8 cellular contexts compared by ENCODE assay signal in the genomic region with DNA sequence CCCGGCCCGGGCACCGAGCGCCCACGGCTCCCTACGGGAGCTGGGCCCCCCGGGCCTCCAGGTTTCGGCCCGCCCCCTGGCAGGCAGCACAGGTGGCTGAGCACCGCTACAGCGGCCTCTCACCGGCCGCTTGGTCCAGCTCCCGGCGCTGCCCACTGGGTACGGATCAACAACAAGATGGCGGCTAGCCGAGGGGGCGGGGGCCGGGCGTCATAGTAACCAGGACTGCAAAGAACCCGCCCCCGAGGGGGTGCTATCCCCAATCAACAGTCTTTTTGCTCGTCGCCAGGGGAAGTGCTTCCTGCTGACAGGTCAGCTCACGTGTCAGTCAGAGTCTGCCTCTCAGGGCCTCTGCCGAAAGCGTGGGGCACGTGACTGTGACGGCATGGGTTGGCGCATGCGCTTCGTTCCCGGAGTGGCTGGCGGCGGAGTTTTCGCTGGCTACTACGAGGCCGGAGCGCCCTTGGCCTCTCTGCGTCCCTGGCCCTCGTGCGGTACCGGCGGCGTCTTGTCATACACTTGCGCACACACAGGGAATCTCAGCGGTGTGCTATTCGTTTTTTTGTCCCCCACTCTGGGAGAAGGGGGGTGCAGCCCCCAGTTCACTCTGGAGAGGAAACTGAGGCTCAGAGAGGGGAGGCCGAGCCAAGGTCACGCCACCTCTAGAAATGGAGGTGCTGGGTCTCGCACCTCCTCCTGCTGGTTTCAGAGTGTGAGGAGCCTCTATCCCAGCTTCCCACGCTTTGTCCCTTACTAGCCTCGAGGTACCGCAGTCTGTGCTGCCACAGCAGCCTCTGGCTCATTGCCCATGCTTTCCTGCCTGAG. TPM values are rescaled to one million over a fixed set of nuclear protein-coding genes. Genes with fewer than 3 reads are reported as not detected.
DNase-seq lines count a peak whose midpoint lies in the region; ATAC-seq and TF ChIP-seq lines count a peak whose summit lies in the region.

Gene IP6K1, minus strand, starts transcription at position 186 of the 825 bp plus-strand sequence. CDS start 38,502 bp downstream, outside the sequence.

- DNase-seq in AG08396 (ENCODE audit: low spot score), result peak; percentile 100
- DNase-seq in NCI-H345 (lab: John Stamatoyannopoulos, UW), result peak; percentile 98
- DNase-seq in activated B cell treated with CpG ODN at 0.5 μM for 24 hours, result peak; percentile 97
- peak; percentile 92 to 100 (median 100) for DNase-seq in caudate nucleus (lab: John Stamatoyannopoulos, UW)
- DNase-seq in immature natural killer cell, result peak; percentile 99 to 100 (median 100)
- DNase-seq in smooth muscle cell of the brain vasculature (ENCODE audit: low read depth, low spot score), result peak; percentile 100

- in situ Hi-C loops in GM18951 (cut with MboI; ENCODE audit: low sequenced_read_pairs, unreplicated experiment), result no loop called here

- CTCF ChIA-PET in activated B cell treated with CpG ODN at 0.5 μM for 24 hours (lab: Charles Lee), result interaction anchor here (0.9 kb wide), 1 partner anchor 52 kb away, joined by 3 read pairs; no protein-coding TSS in a partner anchor

- H3K4me1 Mint-ChIP-seq in activated B cell treated with CpG ODN at 0.5 μM for 24 hours (peaks cover 30% of the 10 kb centered on the region), immature natural killer cell (peaks cover 26 to 35% of the 10 kb centered on the region in 2 donors)

- H3K4me3 Mint-ChIP-seq in activated B cell treated with CpG ODN at 0.5 μM for 24 hours (peak within 1 kb of the TSS; percentile 91), immature natural killer cell (peak within 1 kb of the TSS; percentile 91 to 94 (median 93))

- H3K27ac Mint-ChIP-seq in activated B cell treated with CpG ODN at 0.5 μM for 24 hours (peak within 1 kb of the TSS; percentile 93), immature natural killer cell (peak within 1 kb of the TSS; percentile 96 to 99 (median 98))

- H3K9me3 Mint-ChIP-seq in activated B cell treated with CpG ODN at 0.5 μM for 24 hours (no peaks in the 10 kb centered on the region), immature natural killer cell (no peaks in the 10 kb centered on the region)

- H3K27ac ChIP-seq in caudate nucleus (ENCODE audit: low read depth, low read length), result peak within 1 kb of the TSS; percentile 99

- POLR2A ChIA-PET in activated B cell treated with CpG ODN at 0.5 μM for 24 hours (lab: Charles Lee), result interaction anchor here (0.7 to 2.8 kb wide), 18 partner anchors 9 to 317 kb away, joined by 3 to 24 read pairs (median 6); partner anchors contain the start of genes AMIGO3, DAG1, GMPPB and INKA1

- TF ChIP-seq CTCF in activated B cell treated with CpG ODN at 0.5 μM for 24 hours (IDR thresholded peaks at IDR 0.05), result no peak

- H3K27me3 Mint-ChIP-seq in activated B cell treated with CpG ODN at 0.5 μM for 24 hours (no peaks in the 10 kb centered on the region), immature natural killer cell (ENCODE audit: low read depth in 3 of 3) (peaks cover 0 to 10% (median 10%) of the 10 kb centered on the region in 3 donors)

- TF ChIP-seq POLR2A in GM18951 (IDR thresholded peaks at IDR 0.05; ENCODE audit: extremely low read depth, insufficient read depth, insufficient read length), result peak; percentile 95

- ATAC-seq in HG03196 (IDR thresholded peaks at IDR 0.05; ENCODE audit: unreplicated experiment) (peak; percentile 92), activated B cell treated with CpG ODN at 0.5 μM for 24 hours (ENCODE audit: low read depth) (peak; percentile 99)

- H3K36me3 Mint-ChIP-seq in activated B cell treated with CpG ODN at 0.5 μM for 24 hours (ENCODE audit: low read depth), result peaks cover 15% of the 10 kb centered on the region
- peaks cover 0 to 6% (median 0%) of the 10 kb centered on the region in 3 donors for H3K36me3 Mint-ChIP-seq in immature natural killer cell

- intact Hi-C loops in activated B cell treated with CpG ODN at 0.5 μM for 24 hours (cut with micrococcal nuclease), result loop anchor here (1.0 to 10.0 kb wide), 9 partner anchors 19 to 1230 kb away; partner anchors contain the start of genes AMIGO3, APEH, PFKFB4 and TRAIP

RNA-seq across cellular contexts. Expression of gene IP6K1, which starts in this region (rescaled TPM):
- total RNA-seq in activated B cell treated with CpG ODN at 0.5 μM for 24 hours, result 44.3 and 47.6 TPM in 2 replicates
- polyA plus RNA-seq in immature natural killer cell, result 10 to 100 TPM; 18.2 to 43.6 (median 23.7) TPM

Comparison
In these comparisons a context has a peak if more than half of its experiments do, and no peak if none do; other contexts are left out.
1. Peak in every context shown above with its lines: DNase-seq, ATAC-seq and H3K27ac ChIP-seq.